29 cellular contexts compared by ENCODE assay signal in the genomic region with DNA sequence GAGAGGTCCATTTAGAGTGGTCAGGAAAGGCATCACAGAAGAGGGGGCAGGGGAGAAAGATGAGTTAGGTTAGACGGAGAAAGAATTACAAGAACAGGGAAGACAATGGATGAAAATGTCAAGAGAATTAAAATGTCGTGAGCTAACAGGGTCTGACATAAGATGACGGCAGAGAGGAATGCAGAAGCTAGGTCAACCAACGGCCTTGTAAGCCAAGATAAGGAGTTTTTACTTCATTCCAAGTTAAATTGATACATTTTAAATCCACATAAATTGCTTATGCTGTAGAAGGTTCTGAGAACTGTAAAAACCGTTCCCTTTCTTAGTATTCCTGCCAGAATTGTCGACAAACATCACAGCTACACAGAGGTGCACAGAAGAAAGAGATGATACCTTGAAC.
"Had no signal": no experiment of that assay in that cellular context is flagged by ENCODE, and none has a peak within 500 bp of the region (broad histone marks: within the 10 kb centered on the region; RNA-seq: fewer than 3 reads in every experiment).

No MANE protein-coding gene starts in this region.

- H3K27ac Mint-ChIP-seq: immature natural killer cell; naive thymus-derived CD4-positive, alpha-beta T cell; natural killer cell treated with Interleukin-12 subunit alpha and Interleukin-12 subunit beta and Interleukin-15 and Interleukin-18, amount 100 ng/mL, for 72 hours; stimulated activated effector memory CD8-positive, alpha-beta T cell treated with anti-CD3 and anti-CD28 coated beads, Interleukin-12 subunit alpha, Interleukin-12 subunit beta, amount 100 ng/mL, for 72 hours; stimulated activated naive CD8-positive, alpha-beta T cell treated with anti-CD3 and anti-CD28 coated beads, Interleukin-15, Interleukin-2, amounts not matched to agents 100 ng/mL and 50 ng/mL, for 24 hours; type B pancreatic cell had no signal

- H3K4me1 Mint-ChIP-seq: immature natural killer cell; stimulated activated effector memory CD8-positive, alpha-beta T cell treated with anti-CD3 and anti-CD28 coated beads, Interleukin-12 subunit alpha, Interleukin-12 subunit beta, amount 100 ng/mL, for 72 hours had no signal

- ATAC-seq: left colon; mucosa of descending colon; naive thymus-derived CD4-positive, alpha-beta T cell; natural killer cell treated with Interleukin-12 subunit alpha and Interleukin-12 subunit beta and Interleukin-15 and Interleukin-18, amount 100 ng/mL, for 72 hours; pancreas; right lobe of liver; stimulated activated effector memory CD8-positive, alpha-beta T cell treated with anti-CD3 and anti-CD28 coated beads, Interleukin-12 subunit alpha, Interleukin-12 subunit beta, amount 100 ng/mL, for 72 hours had no signal

- H3K27me3 Mint-ChIP-seq: natural killer cell treated with Interleukin-12 subunit alpha and Interleukin-12 subunit beta and Interleukin-15 and Interleukin-18, amount 100 ng/mL, for 72 hours; stimulated activated naive CD8-positive, alpha-beta T cell treated with anti-CD3 and anti-CD28 coated beads, Interleukin-15, Interleukin-2, amounts not matched to agents 100 ng/mL and 50 ng/mL, for 24 hours; type B pancreatic cell had no signal

- H3K4me3 Mint-ChIP-seq: immature natural killer cell; naive thymus-derived CD4-positive, alpha-beta T cell; natural killer cell treated with Interleukin-12 subunit alpha and Interleukin-12 subunit beta and Interleukin-15 and Interleukin-18, amount 100 ng/mL, for 72 hours; neural crest cell; stimulated activated effector memory CD8-positive, alpha-beta T cell treated with anti-CD3 and anti-CD28 coated beads, Interleukin-12 subunit alpha, Interleukin-12 subunit beta, amount 100 ng/mL, for 72 hours; stimulated activated naive CD8-positive, alpha-beta T cell treated with anti-CD3 and anti-CD28 coated beads, Interleukin-15, Interleukin-2, amounts not matched to agents 100 ng/mL and 50 ng/mL, for 24 hours; type B pancreatic cell had no signal

- H3K4me1 ChIP-seq: left ventricle myocardium inferior, pancreas, prostate gland, right atrium auricular region, right lobe of liver, suprapubic skin, tibial nerve, uterus had no signal

- H3K36me3 ChIP-seq: left ventricle myocardium inferior, pancreas, prostate gland, right atrium auricular region, right lobe of liver, suprapubic skin, tibial nerve, uterus had no signal

- DNase-seq: hypothalamus; immature natural killer cell; kidney; left colon; left ventricle myocardium inferior; mesendoderm; midbrain; mucosa of descending colon; naive thymus-derived CD4-positive, alpha-beta T cell; nucleus accumbens; pancreas; posterior cingulate gyrus; right lobe of liver; stimulated activated CD4-positive, alpha-beta T cell treated with anti-CD3 and anti-CD28 coated beads, Interleukin-15, amount 100 ng/mL, for 24 hours; stimulated activated CD4-positive, alpha-beta T cell treated with anti-CD3 and anti-CD28 coated beads, Interleukin-2, amount 100 ng/mL, for 24 hours; stimulated activated CD4-positive, alpha-beta T cell treated with anti-CD3 and anti-CD28 coated beads, Interleukin-4, amount 100 ng/mL, for 24 hours; stimulated activated naive CD4-positive, alpha-beta T cell; uterus had no signal

- H3K4me3 ChIP-seq: left ventricle myocardium inferior, lung, mucosa of descending colon, pancreas, prostate gland, right atrium auricular region, right lobe of liver, smooth muscle cell, suprapubic skin, tibial nerve, uterus had no signal

- H3K27me3 ChIP-seq: pancreas, right atrium auricular region, right lobe of liver, suprapubic skin, tibial nerve, uterus had no signal

- H3K27ac ChIP-seq: left ventricle myocardium inferior, pancreas, prostate gland, right atrium auricular region, right lobe of liver, suprapubic skin, tibial nerve, uterus had no signal

- H3K9me3 Mint-ChIP-seq: type B pancreatic cell had no signal

- H3K4me2 ChIP-seq: smooth muscle cell had no signal

- H3K36me3 Mint-ChIP-seq: immature natural killer cell; naive thymus-derived CD4-positive, alpha-beta T cell; natural killer cell treated with Interleukin-12 subunit alpha and Interleukin-12 subunit beta and Interleukin-15 and Interleukin-18, amount 100 ng/mL, for 72 hours; stimulated activated effector memory CD8-positive, alpha-beta T cell treated with anti-CD3 and anti-CD28 coated beads, Interleukin-12 subunit alpha, Interleukin-12 subunit beta, amount 100 ng/mL, for 72 hours; type B pancreatic cell had no signal
